In the genomic region with DNA sequence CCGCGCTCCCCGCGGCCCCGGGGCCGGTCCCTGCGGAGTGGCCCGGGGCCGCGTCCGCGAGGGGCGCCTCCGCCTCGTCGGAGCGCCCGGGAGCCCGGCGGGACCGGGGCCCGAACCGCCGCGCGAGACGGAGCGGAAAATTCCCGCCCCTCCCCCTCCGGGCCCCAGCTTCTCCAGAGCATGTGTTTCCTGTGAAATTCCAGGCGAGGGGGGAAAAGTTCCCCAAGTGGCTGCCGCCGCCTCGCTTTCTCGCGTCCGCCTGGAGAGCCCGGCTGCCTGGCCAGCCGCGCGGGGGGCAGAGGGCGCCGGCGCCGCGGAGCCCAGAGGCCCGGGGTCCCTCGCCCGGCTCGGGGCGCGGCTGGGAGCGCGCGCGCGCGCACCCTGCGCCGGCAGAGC, we compare ENCODE assay signal across 9 cellular contexts. TPM values are rescaled to one million over a fixed set of nuclear protein-coding genes. Genes with fewer than 3 reads are reported as not detected.
DNase-seq lines count a peak whose midpoint lies in the region; ATAC-seq and TF ChIP-seq lines count a peak whose summit lies in the region.
"Had no signal": no experiment of that assay in that cellular context is flagged by ENCODE, and none has a peak within 500 bp of the region (broad histone marks: within the 10 kb centered on the region; RNA-seq: fewer than 3 reads in every experiment).

No MANE protein-coding gene starts in this region.

- DNase-seq in AG10803 (ENCODE audit: low read depth) (peak; percentile 47), M059J (ENCODE audit: low read depth) (peak; percentile 39), esophagus squamous epithelium (lab: John Stamatoyannopoulos, UW) (no peak), neural progenitor cell (ENCODE audit: low spot score) (peak; percentile 71), cerebellum (ENCODE audit: low spot score) (no peak), SIG-M5 (lab: John Stamatoyannopoulos, UW) (no peak), NCI-H1105 treated with DMSO at 0.1 percent for 48 hours (lab: John Stamatoyannopoulos, UW) (no peak)
- DNase-seq: SJCRH30 had no signal

- no peak overlapping the region for H3K9ac ChIP-seq in neural progenitor cell

- H3K9me3 Mint-ChIP-seq in neural progenitor cell, result no peaks in the 10 kb centered on the region

- no peak overlapping the region for H3K27ac Mint-ChIP-seq in neural progenitor cell

- H3F3A ChIP-seq in neural progenitor cell (ENCODE audit: low read depth), result peaks cover 13% of the 10 kb centered on the region

- H3K27ac ChIP-seq in esophagus squamous epithelium (peak overlapping the region; percentile 40 to 89 (median 75)), neural progenitor cell (no peak overlapping the region)
- H3K27ac ChIP-seq: SJCRH30 had no signal

- TF ChIP-seq POLR2A in esophagus squamous epithelium (IDR thresholded peaks at IDR 0.05), result no peak

- ATAC-seq in HG03457 (IDR thresholded peaks at IDR 0.05; ENCODE audit: unreplicated experiment), result no peak

- no peaks in the 10 kb centered on the region for H4K20me1 ChIP-seq in neural progenitor cell (ENCODE audit: low read depth)

- TF ChIP-seq CTCF in AG10803 (conservative IDR thresholded peaks at IDR 0.05; ENCODE audit: low read length) (no peak), esophagus squamous epithelium (IDR thresholded peaks at IDR 0.05) (no peak), neural progenitor cell (IDR thresholded peaks at IDR 0.05) (no peak)

- H3K27me3 ChIP-seq in esophagus squamous epithelium, result peaks cover 0 to 89% (median 0%) of the 10 kb centered on the region in 4 donors
- peaks cover 80% of the 10 kb centered on the region for H3K27me3 ChIP-seq in neural progenitor cell

- intact Hi-C loops in esophagus squamous epithelium (cut with DNase I), result loop anchor here (5.0 kb wide), 1 partner anchor 529 kb away; no protein-coding TSS in a partner anchor

- H3K9me3 ChIP-seq in esophagus squamous epithelium (no peaks in the 10 kb centered on the region), neural progenitor cell (ENCODE audit: low read depth) (no peaks in the 10 kb centered on the region)
- H3K9me3 ChIP-seq: SJCRH30 had no signal

- peaks cover 45% of the 10 kb centered on the region for H3K27me3 Mint-ChIP-seq in neural progenitor cell (ENCODE audit: insufficient read depth, low read depth)

- peaks cover 16% of the 10 kb centered on the region for H3K4me1 Mint-ChIP-seq in neural progenitor cell

- H3K4me3 ChIP-seq in AG10803 (ENCODE audit: low read length) (peak overlapping the region; percentile 89), esophagus squamous epithelium (peak overlapping the region; percentile 41 to 74 (median 52)), neural progenitor cell (peak overlapping the region; percentile 67)

- H3K36me3 Mint-ChIP-seq in neural progenitor cell, result no peaks in the 10 kb centered on the region

- H3K4me1 ChIP-seq in esophagus squamous epithelium (peaks cover 0 to 42% (median 13%) of the 10 kb centered on the region in 3 donors), neural progenitor cell (peaks cover 3% of the 10 kb centered on the region)
- H3K4me1 ChIP-seq: SJCRH30 had no signal

- peak overlapping the region; percentile 71 for H2AFZ ChIP-seq in neural progenitor cell (replicated peaks)

- no peak overlapping the region for H3K4me3 Mint-ChIP-seq in neural progenitor cell

- H3K4me2 ChIP-seq in neural progenitor cell, result peak overlapping the region; percentile 95

- H3K36me3 ChIP-seq in esophagus squamous epithelium, result no peaks in the 10 kb centered on the region
- no peaks in the 10 kb centered on the region for H3K36me3 ChIP-seq in neural progenitor cell
- H3K36me3 ChIP-seq: SJCRH30 had no signal

- WGBS in esophagus squamous epithelium, 2 donors, result no CpG with 5 or more reads among the region's 60 CpGs

- no peaks in the 10 kb centered on the region for H3K79me2 ChIP-seq in neural progenitor cell (ENCODE audit: low read depth)

RNA-seq across cellular contexts. Expression of a gene that starts 0.9 kb away (rescaled TPM):
- total RNA-seq in M059J (2014; rRNA removed; shearing (Covaris generic)), result 1.1 and 3.6 TPM in 2 replicates
- 10 to 100 TPM in 1 of 4 donors, 1 to 10 TPM in 3; 1.5 to 13.5 (median 2.1) TPM for total RNA-seq in esophagus squamous epithelium
- total RNA-seq in neural progenitor cell (ENCODE audit: low replicate concordance), result 1.2 and 2.7 TPM in 2 replicates
- total RNA-seq in cerebellum, result 20.9 TPM
- total RNA-seq: SJCRH30 had no signal

RNA-seq across cellular contexts. Expression of a gene that starts 49.4 kb away (rescaled TPM):
- total RNA-seq in M059J (2014; rRNA removed; shearing (Covaris generic)), result 12.6 and 12.9 TPM in 2 replicates
- total RNA-seq in esophagus squamous epithelium (10 to 100 TPM in 2 of 4 donors, 1 to 10 TPM in 2; 4.0 to 15.5 (median 10.8) TPM), neural progenitor cell (ENCODE audit: low replicate concordance) (20.2 and 25.8 TPM in 2 replicates), cerebellum (11.4 TPM)

Comparison
In these comparisons a context has a peak if more than half of its experiments do, and no peak if none do; other contexts are left out.
1. DNase-seq: peak in AG10803 (single experiment), M059J (single experiment) and neural progenitor cell (single experiment); none in esophagus squamous epithelium (single experiment), cerebellum (single experiment), SIG-M5 (single experiment) and NCI-H1105 treated with DMSO at 0.1 percent for 48 hours (single experiment).
2. Peak in every context shown above with its lines, with median percentiles within 50 percentile points of each other: H3K4me3 ChIP-seq.